39 cellular contexts compared by ENCODE assay signal in genomic region chr1:170599033-170599432, GRCh38.
"Had no signal": no experiment of that assay in that cellular context is flagged by ENCODE, and none has a peak within 500 bp of the region (broad histone marks: within the 10 kb centered on the region; RNA-seq: fewer than 3 reads in every experiment).

No MANE protein-coding gene starts in this region.

- H3K27me3 ChIP-seq: adrenal gland, ascending aorta, body of pancreas, brain microvascular endothelial cell, breast epithelium, cardiac muscle cell had no signal

- H3K9me3 ChIP-seq: ascending aorta had no signal

- ATAC-seq: activated naive CD8-positive, alpha-beta T cell treated with anti-CD3 and anti-CD28 coated beads, Interleukin-2, amount 50 U/mL, for 24 hours; activated T-helper 17 cell treated with anti-CD3 and anti-CD28 coated beads, Interleukin-2, amount 50 U/mL, for 72 hours; body of pancreas had no signal

- H3K36me3 Mint-ChIP-seq: activated naive CD4-positive, alpha-beta T cell treated with anti-CD3 and anti-CD28 coated beads, Interleukin-2, amount 10 ng/mL, durations not matched to agents 7 days and 5 days; activated naive CD8-positive, alpha-beta T cell treated with anti-CD3 and anti-CD28 coated beads for 36 hours; activated naive CD8-positive, alpha-beta T cell treated with anti-CD3 and anti-CD28 coated beads, Interleukin-2, amount 10 ng/mL, durations not matched to agents 7 days and 5 days; brain had no signal

- H3K4me1 ChIP-seq: adrenal gland, body of pancreas, breast epithelium had no signal

- H3K4me3 ChIP-seq: adrenal gland, ascending aorta, body of pancreas, breast epithelium, cardiac muscle cell had no signal

- DNase-seq: activated effector memory CD4-positive, alpha-beta T cell treated with anti-CD3 and anti-CD28 coated beads, Interleukin-2, amount 50 U/mL, for 16 hours; activated effector memory CD4-positive, alpha-beta T cell treated with Interleukin-2 at 50 U/mL for 16 hours; activated gamma-delta T cell; activated gamma-delta T cell treated with Interleukin-2 at 50 U/mL for 16 hours; activated naive CD4-positive, alpha-beta T cell; activated naive CD4-positive, alpha-beta T cell treated with anti-CD3 and anti-CD28 coated beads for 36 hours; activated naive CD4-positive, alpha-beta T cell treated with anti-CD3 and anti-CD28 coated beads, Interleukin-2, amount 10 ng/mL, durations not matched to agents 7 days and 5 days; activated naive CD4-positive, alpha-beta T cell treated with anti-CD3 and anti-CD28 coated beads, Interleukin-2, amount 50 U/mL, for 16 hours; activated naive CD4-positive, alpha-beta T cell treated with Interleukin-2 at 50 U/mL for 16 hours; activated naive CD8-positive, alpha-beta T cell treated with anti-CD3 and anti-CD28 coated beads for 36 hours; activated naive CD8-positive, alpha-beta T cell treated with anti-CD3 and anti-CD28 coated beads, Interleukin-2, amount 10 ng/mL, durations not matched to agents 7 days and 5 days; activated naive CD8-positive, alpha-beta T cell treated with anti-CD3 and anti-CD28 coated beads, Interleukin-2, amount 50 U/mL, for 24 hours; activated T-cell treated with anti-CD3 and anti-CD28 coated beads, Interleukin-2, amount 50 U/mL, for 1 hour; activated T-cell treated with anti-CD3 and anti-CD28 coated beads, Interleukin-2, amount 50 U/mL, for 24 hours; activated T-cell treated with anti-CD3 and anti-CD28 coated beads, Interleukin-2, amount 50 U/mL, for 4 hours; activated T-cell treated with anti-CD3 and anti-CD28 coated beads, Interleukin-2, amount 50 U/mL, for 48 hours; adrenal gland; amniotic stem cell; amygdala; anterior cingulate cortex; aorta; body of pancreas; brain microvascular endothelial cell; caudate nucleus; central memory CD4-positive, alpha-beta T cell; cerebellar nuclear complex had no signal

- H3K27ac Mint-ChIP-seq: activated naive CD4-positive, alpha-beta T cell treated with anti-CD3 and anti-CD28 coated beads for 36 hours; activated naive CD4-positive, alpha-beta T cell treated with anti-CD3 and anti-CD28 coated beads, Interleukin-2, amount 10 ng/mL, durations not matched to agents 7 days and 5 days; activated naive CD4-positive, alpha-beta T cell treated with anti-CD3 and anti-CD28 coated beads, Interleukin-2, amount 50 U/mL, for 24 hours; activated naive CD4-positive, alpha-beta T cell treated with anti-CD3 and anti-CD28 coated beads, Interleukin-2, amount 50 U/mL, for 72 hours; activated naive CD8-positive, alpha-beta T cell; activated naive CD8-positive, alpha-beta T cell treated with anti-CD3 and anti-CD28 coated beads for 36 hours; activated naive CD8-positive, alpha-beta T cell treated with anti-CD3 and anti-CD28 coated beads, Interleukin-2, amount 10 ng/mL, durations not matched to agents 7 days and 5 days; activated naive CD8-positive, alpha-beta T cell treated with anti-CD3 and anti-CD28 coated beads, Interleukin-2, amount 50 U/mL, for 24 hours; activated T-cell treated with anti-CD3 and anti-CD28 coated beads, Interleukin-2, amount 50 U/mL, for 24 hours; activated T-helper 1 cell treated with anti-CD3 and anti-CD28 coated beads, Interleukin-12 subunit alpha, Interleukin-12 subunit beta, Interleukin-2, Interleukin-4 antibody, amounts not matched to agents 30 ng/mL and 10 ng/mL and 1 ng/mL, durations not matched to agents 14 hours and 24 hours and 36 hours; activated T-helper 17 cell treated with anti-CD3 and anti-CD28 coated beads, Interleukin-2, amount 50 U/mL, for 72 hours; activated T-helper 2 cell treated with anti-CD3 and anti-CD28 coated beads, Interferon-gamma antibody, Interleukin-2, Interleukin-4, amounts not matched to agents 10 μg/mL and 5 μg/mL and 100 μg/mL, durations not matched to agents 14 hours and 24 hours and 36 hours; brain had no signal

- H3K27me3 Mint-ChIP-seq: activated naive CD4-positive, alpha-beta T cell treated with anti-CD3 and anti-CD28 coated beads, Interleukin-2, amount 10 ng/mL, durations not matched to agents 7 days and 5 days; activated naive CD8-positive, alpha-beta T cell treated with anti-CD3 and anti-CD28 coated beads, Interleukin-2, amount 10 ng/mL, durations not matched to agents 7 days and 5 days; activated T-helper 17 cell treated with anti-CD3 and anti-CD28 coated beads, Interleukin-2, amount 50 U/mL, for 72 hours; central memory CD8-positive, alpha-beta T cell had no signal

- FAIRE-seq: astrocyte, bronchial epithelial cell had no signal

- H3K36me3 ChIP-seq: adrenal gland, ascending aorta, brain microvascular endothelial cell, breast epithelium, cardiac muscle cell had no signal

- H3K27ac ChIP-seq: adrenal gland, ascending aorta, body of pancreas, brain microvascular endothelial cell, breast epithelium, cardiac muscle cell had no signal

- H3K4me3 Mint-ChIP-seq: activated naive CD4-positive, alpha-beta T cell treated with anti-CD3 and anti-CD28 coated beads for 36 hours; activated naive CD4-positive, alpha-beta T cell treated with anti-CD3 and anti-CD28 coated beads, Interleukin-2, amount 10 ng/mL, durations not matched to agents 7 days and 5 days; activated naive CD4-positive, alpha-beta T cell treated with anti-CD3 and anti-CD28 coated beads, Interleukin-2, amount 50 U/mL, for 24 hours; activated naive CD8-positive, alpha-beta T cell; activated naive CD8-positive, alpha-beta T cell treated with anti-CD3 and anti-CD28 coated beads for 36 hours; activated naive CD8-positive, alpha-beta T cell treated with anti-CD3 and anti-CD28 coated beads, Interleukin-2, amount 10 ng/mL, durations not matched to agents 7 days and 5 days; activated naive CD8-positive, alpha-beta T cell treated with anti-CD3 and anti-CD28 coated beads, Interleukin-2, amount 50 U/mL, for 24 hours; activated T-cell treated with anti-CD3 and anti-CD28 coated beads, Interleukin-2, amount 50 U/mL, for 24 hours; activated T-cell treated with anti-CD3 and anti-CD28 coated beads, Interleukin-2, amount 50 U/mL, for 4 hours; activated T-helper 1 cell treated with anti-CD3 and anti-CD28 coated beads, Interleukin-12 subunit alpha, Interleukin-12 subunit beta, Interleukin-2, Interleukin-4 antibody, amounts not matched to agents 30 ng/mL and 10 ng/mL and 1 ng/mL, durations not matched to agents 14 hours and 24 hours and 36 hours; activated T-helper 17 cell treated with anti-CD3 and anti-CD28 coated beads, Interleukin-2, amount 50 U/mL, for 72 hours; brain; central memory CD8-positive, alpha-beta T cell had no signal

- H3K4me1 Mint-ChIP-seq: activated naive CD4-positive, alpha-beta T cell treated with anti-CD3 and anti-CD28 coated beads, Interleukin-2, amount 10 ng/mL, durations not matched to agents 7 days and 5 days; activated naive CD4-positive, alpha-beta T cell treated with anti-CD3 and anti-CD28 coated beads, Interleukin-2, amount 50 U/mL, for 24 hours; activated naive CD8-positive, alpha-beta T cell treated with anti-CD3 and anti-CD28 coated beads for 36 hours; activated naive CD8-positive, alpha-beta T cell treated with anti-CD3 and anti-CD28 coated beads, Interleukin-2, amount 10 ng/mL, durations not matched to agents 7 days and 5 days; activated naive CD8-positive, alpha-beta T cell treated with anti-CD3 and anti-CD28 coated beads, Interleukin-2, amount 50 U/mL, for 24 hours; activated T-helper 17 cell treated with anti-CD3 and anti-CD28 coated beads, Interleukin-2, amount 50 U/mL, for 72 hours; brain; central memory CD8-positive, alpha-beta T cell had no signal
